ENCODE assay signal across 12 cellular contexts in genomic region chr1:77824694-77825355, GRCh38. TPM values are rescaled to one million over a fixed set of nuclear protein-coding genes. Genes with fewer than 3 reads are reported as not detected.
DNase-seq lines count a peak whose midpoint lies in the region; ATAC-seq and TF ChIP-seq lines count a peak whose summit lies in the region.
"Had no signal": no experiment of that assay in that cellular context is flagged by ENCODE, and none has a peak within 500 bp of the region (broad histone marks: within the 10 kb centered on the region; RNA-seq: fewer than 3 reads in every experiment).

No MANE protein-coding gene starts in this region.

- no peak overlapping the region for H3K27ac Mint-ChIP-seq in activated CD4-positive, alpha-beta memory T cell treated with anti-CD3 and anti-CD28 coated beads, Interleukin-2, amount 10 ng/mL, durations not matched to agents 7 days and 5 days

- H3K27me3 Mint-ChIP-seq in activated CD4-positive, alpha-beta memory T cell treated with anti-CD3 and anti-CD28 coated beads, Interleukin-2, amount 10 ng/mL, durations not matched to agents 7 days and 5 days: no peaks in the 10 kb centered on the region

- ATAC-seq in lower lobe of right lung: peak in 1 of 2 donors; percentile 25
- ATAC-seq in GM18909 (IDR thresholded peaks at IDR 0.05; ENCODE audit: poor library complexity, unreplicated experiment): no peak
- ATAC-seq in GM21528 (IDR thresholded peaks at IDR 0.05; ENCODE audit: low FRiP score, unreplicated experiment): no peak
- no peak for ATAC-seq in HG03039 (IDR thresholded peaks at IDR 0.05; ENCODE audit: unreplicated experiment)

- peaks cover 23% of the 10 kb centered on the region for H3K36me3 Mint-ChIP-seq in activated CD4-positive, alpha-beta memory T cell treated with anti-CD3 and anti-CD28 coated beads, Interleukin-2, amount 10 ng/mL, durations not matched to agents 7 days and 5 days (ENCODE audit: low read depth)

- peak; percentile 47 for DNase-seq in GM23248
- DNase-seq in lower lobe of right lung: peak; percentile 47
- no peak for DNase-seq in activated CD4-positive, alpha-beta memory T cell treated with anti-CD3 and anti-CD28 coated beads, Interleukin-2, amount 10 ng/mL, durations not matched to agents 7 days and 5 days
- DNase-seq: activated CD4-positive, alpha-beta T cell treated with anti-CD3 and anti-CD28 coated beads, Interleukin-2, amount 50 U/mL, for 1 hour; amniotic stem cell; colonic mucosa had no signal

- H3K4me3 ChIP-seq in ACC112 (ENCODE audit: low read depth, low read length) (no peak overlapping the region), GM23248 (no peak overlapping the region), SU-DHL-6 (ENCODE audit: insufficient read depth, low read length, poor library complexity, severe bottlenecking) (no peak overlapping the region), lower lobe of right lung (no peak overlapping the region)
- H3K4me3 ChIP-seq: colonic mucosa had no signal

- in situ Hi-C loops in GM23248 (cut with MboI): no loop called here

- POLR2A ChIA-PET in activated CD4-positive, alpha-beta memory T cell treated with anti-CD3 and anti-CD28 coated beads, Interleukin-2, amount 10 ng/mL, durations not matched to agents 7 days and 5 days (lab: Charles Lee): interaction anchor here (1.3 kb wide), 1 partner anchor 179 kb away, joined by 5 read pairs; the partner anchor contains the start of gene DNAJB4

- H3K4me1 ChIP-seq in ACC112 (ENCODE audit: control insufficient read depth, insufficient read depth, low read length, unreplicated experiment) (peaks cover 21% of the 10 kb centered on the region), GM23248 (ENCODE audit: insufficient read depth) (peaks cover 24% of the 10 kb centered on the region), lower lobe of right lung (peaks cover 6% of the 10 kb centered on the region)
- H3K4me1 ChIP-seq: colonic mucosa had no signal

- H3K79me2 ChIP-seq in ACC112 (ENCODE audit: control insufficient read depth, insufficient read depth, low read length, unreplicated experiment) (no peaks in the 10 kb centered on the region), GM23248 (ENCODE audit: insufficient read depth) (0 out of 2 replicates have a peak, but pooled peaks cover 1% of the 10 kb centered on the region), SU-DHL-6 (ENCODE audit: insufficient read depth, low read length) (no peaks in the 10 kb centered on the region)

- H3K9me2 ChIP-seq in GM23248 (ENCODE audit: insufficient read depth) (no peaks in the 10 kb centered on the region), SU-DHL-6 (replicated peaks; ENCODE audit: insufficient read depth, low read length) (no peaks in the 10 kb centered on the region)

- no peak overlapping the region for H2AFZ ChIP-seq in ACC112 (ENCODE audit: low read length, unreplicated experiment)
- H2AFZ ChIP-seq in GM23248: no peak overlapping the region
- H2AFZ ChIP-seq in SU-DHL-6 (ENCODE audit: low read depth, low read length, severe bottlenecking): no peak overlapping the region

- TF ChIP-seq CTCF in SU-DHL-6 (IDR thresholded peaks at IDR 0.05; ENCODE audit: insufficient read depth, low read length, poor library complexity, severe bottlenecking) (no peak), lower lobe of right lung (IDR thresholded peaks at IDR 0.05) (no peak)

- 74 to 79% methylated on average over 7 of the region's 7 CpGs for WGBS in GM23248 (ENCODE audit: low coverage in 1 of 2, low lambda C conversion rate in 2 of 2, missing lambda C conversion rate in 2 of 2), 2 experiments

- H3K4me1 Mint-ChIP-seq in activated CD4-positive, alpha-beta memory T cell treated with anti-CD3 and anti-CD28 coated beads, Interleukin-2, amount 10 ng/mL, durations not matched to agents 7 days and 5 days: peaks cover 6% of the 10 kb centered on the region

- no peaks in the 10 kb centered on the region for H3K27me3 ChIP-seq in ACC112 (ENCODE audit: insufficient read depth, low read length)
- H3K27me3 ChIP-seq in GM23248 (replicated peaks; ENCODE audit: insufficient read depth): no peaks in the 10 kb centered on the region
- no peaks in the 10 kb centered on the region for H3K27me3 ChIP-seq in SU-DHL-6 (ENCODE audit: low read length)
- no peaks in the 10 kb centered on the region for H3K27me3 ChIP-seq in lower lobe of right lung (ENCODE audit: low read depth)
- H3K27me3 ChIP-seq: colonic mucosa had no signal

- intact Hi-C loops in lower lobe of right lung (cut with DNase I): no loop called here

- H3K36me3 ChIP-seq in ACC112 (ENCODE audit: insufficient read depth, low read length): no peaks in the 10 kb centered on the region
- H3K36me3 ChIP-seq in GM23248 (ENCODE audit: low read depth): no peaks in the 10 kb centered on the region
- peaks cover 6% of the 10 kb centered on the region; the same call in 1 of the 2 replicates for H3K36me3 ChIP-seq in SU-DHL-6 (ENCODE audit: low read length)
- peaks cover 21% of the 10 kb centered on the region for H3K36me3 ChIP-seq in lower lobe of right lung
- H3K36me3 ChIP-seq: colonic mucosa had no signal

- H3F3A ChIP-seq in GM23248 (ENCODE audit: insufficient read depth): peaks cover 26% of the 10 kb centered on the region; the same call in 1 of the 2 replicates
- peaks cover 15% of the 10 kb centered on the region; the same call in 1 of the 2 replicates for H3F3A ChIP-seq in SU-DHL-6 (ENCODE audit: insufficient read depth)

- no peaks in the 10 kb centered on the region for H3K9me3 ChIP-seq in GM23248 (ENCODE audit: low read depth)
- no peaks in the 10 kb centered on the region for H3K9me3 ChIP-seq in SU-DHL-6 (ENCODE audit: insufficient read depth, low read length)
- no peaks in the 10 kb centered on the region for H3K9me3 ChIP-seq in lower lobe of right lung
- H3K9me3 ChIP-seq: colonic mucosa had no signal

- H3K4me3 Mint-ChIP-seq in activated CD4-positive, alpha-beta memory T cell treated with anti-CD3 and anti-CD28 coated beads, Interleukin-2, amount 10 ng/mL, durations not matched to agents 7 days and 5 days: no peak overlapping the region
- H3K4me3 Mint-ChIP-seq: nephron had no signal

- no peaks in the 10 kb centered on the region for H3K9me3 Mint-ChIP-seq in activated CD4-positive, alpha-beta memory T cell treated with anti-CD3 and anti-CD28 coated beads, Interleukin-2, amount 10 ng/mL, durations not matched to agents 7 days and 5 days
- H3K9me3 Mint-ChIP-seq: nephron had no signal

- no peak overlapping the region for H3K9ac ChIP-seq in GM23248
- no peak overlapping the region for H3K9ac ChIP-seq in SU-DHL-6 (ENCODE audit: low read length)

- H3K4me2 ChIP-seq in GM23248 (ENCODE audit: unreplicated experiment) (peak overlapping the region; percentile 42), SU-DHL-6 (ENCODE audit: low read depth, low read length, poor library complexity, severe bottlenecking) (peak overlapping the region; percentile 58)

- H3K27ac ChIP-seq in ACC112 (ENCODE audit: low read depth, low read length) (peak overlapping the region; percentile 73), GM23248 (peak overlapping the region; percentile 73), SU-DHL-6 (ENCODE audit: low read depth, low read length) (peak overlapping the region; percentile 79), lower lobe of right lung (peak overlapping the region; percentile 25)
- H3K27ac ChIP-seq: colonic mucosa had no signal

- H4K20me1 ChIP-seq in GM23248 (ENCODE audit: insufficient read depth) (no peaks in the 10 kb centered on the region), SU-DHL-6 (ENCODE audit: low read depth, low read length) (no peaks in the 10 kb centered on the region)

- CTCF ChIA-PET in activated CD4-positive, alpha-beta memory T cell treated with anti-CD3 and anti-CD28 coated beads, Interleukin-2, amount 10 ng/mL, durations not matched to agents 7 days and 5 days (lab: Charles Lee): interaction anchor here (1.1 to 1.7 kb wide), 3 partner anchors 12 to 289 kb away, joined by 3 to 6 read pairs (median 4); no protein-coding TSS in a partner anchor

RNA-seq across cellular contexts. Expression of gene MIGA1, which starts 45.4 kb away (rescaled TPM):
- total RNA-seq in GM23248 (2014; rRNA removed; shearing (Covaris generic)): 11.6 and 15.4 TPM in 2 replicates
- polyA plus RNA-seq in GM23248 (2016; fragmentation: Nextera tagmentation; extraction: Ambion mirVana): 13.6 and 14.4 TPM in 2 replicates
- 16.5 TPM for total RNA-seq in lower lobe of right lung
- 10 to 100 TPM; 11.5 to 12.8 TPM for total RNA-seq in activated CD4-positive, alpha-beta memory T cell treated with anti-CD3 and anti-CD28 coated beads, Interleukin-2, amount 10 ng/mL, durations not matched to agents 7 days and 5 days

Comparison
In these comparisons a context has a peak if more than half of its experiments do, and no peak if none do; other contexts are left out.
1. H3K27ac ChIP-seq: peak in every context shown above with its lines; median percentile 79 in SU-DHL-6; 73 in ACC112; 73 in GM23248; 25 in lower lobe of right lung.